In the genomic region with DNA sequence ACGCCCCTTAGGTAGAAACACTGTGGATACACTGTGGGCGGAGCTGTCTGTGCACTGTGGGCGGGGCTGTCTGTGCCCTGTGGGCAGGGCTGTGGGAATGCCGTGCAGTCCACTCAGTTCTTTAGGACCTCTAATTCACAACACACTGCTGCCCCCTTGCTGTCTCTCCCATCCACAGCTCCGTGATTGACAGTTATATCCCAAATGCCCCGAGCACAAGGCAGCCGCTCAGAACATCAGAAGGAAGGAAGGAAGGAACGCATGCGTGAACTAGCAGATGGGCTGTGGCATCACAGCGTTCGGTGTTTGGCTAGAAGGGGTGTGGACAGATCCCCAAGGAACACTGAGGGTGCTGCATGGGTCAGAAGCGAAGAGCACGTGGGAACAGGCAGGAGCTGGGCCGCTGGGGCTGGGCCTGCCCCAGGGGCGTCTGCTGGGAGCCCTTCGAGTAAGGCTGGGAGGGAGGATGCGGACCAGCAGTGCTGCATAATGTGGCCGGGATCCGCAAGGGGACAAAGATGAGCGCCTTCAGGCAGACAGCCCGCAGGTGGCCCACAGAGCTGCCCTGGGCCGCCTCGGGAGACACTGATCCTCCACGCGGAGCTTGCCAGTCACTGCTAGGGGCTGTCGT, we compare ENCODE assay signal across 8 cellular contexts. TPM values are rescaled to one million over a fixed set of nuclear protein-coding genes. Genes with fewer than 3 reads are reported as not detected.
DNase-seq lines count a peak whose midpoint lies in the region; ATAC-seq and TF ChIP-seq lines count a peak whose summit lies in the region.

No MANE protein-coding gene starts in this region.

- peaks cover 0 to 26% of the 10 kb centered on the region in 2 donors for H3K4me1 ChIP-seq in right atrium auricular region
- no peaks in the 10 kb centered on the region for H3K4me1 ChIP-seq in OCI-LY1 (ENCODE audit: insufficient read depth, low read length, severe bottlenecking)

- no peak for TF ChIP-seq EP300 in neural cell (conservative IDR thresholded peaks at IDR 0.05; ENCODE audit: poor library complexity, severe bottlenecking)

- H4K20me1 ChIP-seq in OCI-LY1 (ENCODE audit: insufficient read depth, low read length) (no peaks in the 10 kb centered on the region), neural cell (ENCODE audit: insufficient read depth) (no peaks in the 10 kb centered on the region)

- H3K9me2 ChIP-seq in OCI-LY1 (ENCODE audit: low read depth, low read length) (no peaks in the 10 kb centered on the region), neural cell (ENCODE audit: insufficient read depth, low read length) (no peaks in the 10 kb centered on the region)

- H3K4me3 ChIP-seq in right atrium auricular region (no peak overlapping the region), OCI-LY1 (ENCODE audit: low read depth, low read length, poor library complexity, severe bottlenecking) (no peak overlapping the region), epithelial cell of esophagus (ENCODE audit: low read length) (no peak overlapping the region), neural cell (ENCODE audit: low read length) (no peak overlapping the region)

- TF ChIP-seq RAD21 in neural cell (conservative IDR thresholded peaks at IDR 0.05), result peak; percentile 50

- ATAC-seq in Right ventricle myocardium superior (ENCODE audit: poor library complexity), result peak; percentile 80
- ATAC-seq in GM19452 (IDR thresholded peaks at IDR 0.05; ENCODE audit: unreplicated experiment), result no peak
- no peak for ATAC-seq in GM18858 (IDR thresholded peaks at IDR 0.05; ENCODE audit: unreplicated experiment)

- no peaks in the 10 kb centered on the region for H3K27me3 ChIP-seq in right atrium auricular region
- no peaks in the 10 kb centered on the region for H3K27me3 ChIP-seq in OCI-LY1 (ENCODE audit: insufficient read depth, low read length)
- no peaks in the 10 kb centered on the region for H3K27me3 ChIP-seq in neural cell (ENCODE audit: insufficient read depth, low read depth, low read length)

- H2AFZ ChIP-seq in OCI-LY1 (ENCODE audit: low read length) (no peak overlapping the region), neural cell (ENCODE audit: low read depth, low read length) (no peak overlapping the region)

- DNase-seq in Right ventricle myocardium superior (peak; percentile 83), right atrium auricular region (ENCODE audit: low spot score) (no peak), epithelial cell of esophagus (ENCODE audit: low read depth) (peak; percentile 76), T-helper 9 cell (no peak)

- no peak overlapping the region for H3K27ac ChIP-seq in right atrium auricular region
- H3K27ac ChIP-seq in OCI-LY1 (ENCODE audit: low read depth, low read length, poor library complexity, severe bottlenecking), result no peak overlapping the region
- H3K27ac ChIP-seq in neural cell (ENCODE audit: low read length), result no peak overlapping the region

- TF ChIP-seq CTCF in right atrium auricular region (IDR thresholded peaks at IDR 0.05) (peak in 1 of 2 donors; percentile 60), OCI-LY1 (IDR thresholded peaks at IDR 0.05; ENCODE audit: low read length) (peak; percentile 12; the same call in 1 of the 2 replicates), epithelial cell of esophagus (IDR thresholded peaks at IDR 0.05; ENCODE audit: insufficient read depth, low read depth, low read length, missing control alignments) (no peak), neural cell (IDR thresholded peaks at IDR 0.05; ENCODE audit: poor library complexity, severe bottlenecking) (peak; percentile 49)

- H3K9ac ChIP-seq in OCI-LY1 (ENCODE audit: low read length) (no peak overlapping the region), neural cell (ENCODE audit: low read length) (no peak overlapping the region)

- H3K4me2 ChIP-seq in OCI-LY1 (ENCODE audit: low read length) (no peak overlapping the region), neural cell (ENCODE audit: low read length) (no peak overlapping the region)

- intact Hi-C loops in Right ventricle myocardium superior (cut with DNase I), result loop anchor here (2.0 to 10.0 kb wide), 2 partner anchors 168 to 246 kb away; no protein-coding TSS in a partner anchor

- H3K9me3 ChIP-seq in right atrium auricular region (no peaks in the 10 kb centered on the region), OCI-LY1 (ENCODE audit: low read length) (no peaks in the 10 kb centered on the region), neural cell (ENCODE audit: low read length) (no peaks in the 10 kb centered on the region)

- no peaks in the 10 kb centered on the region for H3K79me2 ChIP-seq in OCI-LY1 (ENCODE audit: insufficient read depth, low read length)
- H3K79me2 ChIP-seq in neural cell (replicated peaks; ENCODE audit: insufficient read depth, low read length), result no peaks in the 10 kb centered on the region

- no peaks in the 10 kb centered on the region for H3F3A ChIP-seq in OCI-LY1 (ENCODE audit: insufficient read depth, low read length)
- no peaks in the 10 kb centered on the region for H3F3A ChIP-seq in neural cell (ENCODE audit: insufficient read depth, low read length, poor library complexity, severe bottlenecking)

- H3K36me3 ChIP-seq in right atrium auricular region (peaks cover 88% of the 10 kb centered on the region), OCI-LY1 (ENCODE audit: insufficient read depth, low read length) (peaks cover 6% of the 10 kb centered on the region), neural cell (ENCODE audit: insufficient read depth, low read length) (no peaks in the 10 kb centered on the region)

TF ChIP-seq in neural cell, 6 proteins besides CTCF, POLR2A, EP300 and RAD21:
- TF ChIP-seq, protein P1, sequence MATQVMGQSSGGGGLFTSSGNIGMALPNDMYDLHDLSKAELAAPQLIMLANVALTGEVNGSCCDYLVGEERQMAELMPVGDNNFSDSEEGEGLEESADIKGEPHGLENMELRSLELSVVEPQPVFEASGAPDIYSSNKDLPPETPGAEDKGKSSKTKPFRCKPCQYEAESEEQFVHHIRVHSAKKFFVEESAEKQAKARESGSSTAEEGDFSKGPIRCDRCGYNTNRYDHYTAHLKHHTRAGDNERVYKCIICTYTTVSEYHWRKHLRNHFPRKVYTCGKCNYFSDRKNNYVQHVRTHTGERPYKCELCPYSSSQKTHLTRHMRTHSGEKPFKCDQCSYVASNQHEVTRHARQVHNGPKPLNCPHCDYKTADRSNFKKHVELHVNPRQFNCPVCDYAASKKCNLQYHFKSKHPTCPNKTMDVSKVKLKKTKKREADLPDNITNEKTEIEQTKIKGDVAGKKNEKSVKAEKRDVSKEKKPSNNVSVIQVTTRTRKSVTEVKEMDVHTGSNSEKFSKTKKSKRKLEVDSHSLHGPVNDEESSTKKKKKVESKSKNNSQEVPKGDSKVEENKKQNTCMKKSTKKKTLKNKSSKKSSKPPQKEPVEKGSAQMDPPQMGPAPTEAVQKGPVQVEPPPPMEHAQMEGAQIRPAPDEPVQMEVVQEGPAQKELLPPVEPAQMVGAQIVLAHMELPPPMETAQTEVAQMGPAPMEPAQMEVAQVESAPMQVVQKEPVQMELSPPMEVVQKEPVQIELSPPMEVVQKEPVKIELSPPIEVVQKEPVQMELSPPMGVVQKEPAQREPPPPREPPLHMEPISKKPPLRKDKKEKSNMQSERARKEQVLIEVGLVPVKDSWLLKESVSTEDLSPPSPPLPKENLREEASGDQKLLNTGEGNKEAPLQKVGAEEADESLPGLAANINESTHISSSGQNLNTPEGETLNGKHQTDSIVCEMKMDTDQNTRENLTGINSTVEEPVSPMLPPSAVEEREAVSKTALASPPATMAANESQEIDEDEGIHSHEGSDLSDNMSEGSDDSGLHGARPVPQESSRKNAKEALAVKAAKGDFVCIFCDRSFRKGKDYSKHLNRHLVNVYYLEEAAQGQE (IDR thresholded peaks at IDR 0.05; ENCODE audit: borderline replicate concordance), result no peak
- TF ChIP-seq SMC3 (conservative IDR thresholded peaks at IDR 0.05; ENCODE audit: poor library complexity) (peak; percentile 39), MXI1 (conservative IDR thresholded peaks at IDR 0.05; ENCODE audit: poor library complexity, severe bottlenecking) (no peak)

RNA-seq across cellular contexts. Expression of gene ACOX3, which starts 29.8 kb away (rescaled TPM):
- total RNA-seq in Right ventricle myocardium superior, result 22.5 TPM
- total RNA-seq in right atrium auricular region, result 10 to 100 TPM; 66.9 to 68.8 TPM
- 13.2 and 14.6 TPM in 2 replicates for polyA plus RNA-seq in neural cell
- 53.1 and 55.3 TPM in 2 replicates for polyA minus RNA-seq in neural cell

RNA-seq across cellular contexts. Expression of gene TRMT44, which starts 29.8 kb away (rescaled TPM):
- total RNA-seq in Right ventricle myocardium superior, result 8.4 TPM
- total RNA-seq in right atrium auricular region, result 10 to 100 TPM; 10.5 to 11.4 TPM
- polyA plus RNA-seq in neural cell, result 20.6 and 21.8 TPM in 2 replicates
- 35.8 and 42.6 TPM in 2 replicates for polyA minus RNA-seq in neural cell

Comparison
In these comparisons a context has a peak if more than half of its experiments do, and no peak if none do; other contexts are left out.
1. DNase-seq: peak in Right ventricle myocardium superior (single experiment) and epithelial cell of esophagus (single experiment); none in right atrium auricular region (single experiment) and T-helper 9 cell (single experiment).